In genomic region chr4:91795947-91796346, GRCh38 we compare ENCODE assay signal across 27 cellular contexts.
"Had no signal": no experiment of that assay in that cellular context is flagged by ENCODE, and none has a peak within 500 bp of the region (broad histone marks: within the 10 kb centered on the region; RNA-seq: fewer than 3 reads in every experiment).

No MANE protein-coding gene starts in this region.

- ATAC-seq: stimulated activated effector memory CD8-positive, alpha-beta T cell treated with anti-CD3 and anti-CD28 coated beads, Interleukin-12 subunit alpha, Interleukin-12 subunit beta, amount 100 ng/mL, for 72 hours; stimulated activated memory B cell treated with anti-CD40 and anti-IgM and Interleukin-4, amounts not matched to agents 10 μg/mL and 1 μg/mL and 100 μg/mL, for 72 hours; stimulated activated naive B cell treated with anti-CD40 and anti-IgM and Interleukin-4, amounts not matched to agents 10 μg/mL and 1 μg/mL and 100 μg/mL, for 72 hours; stimulated activated naive CD8-positive, alpha-beta T cell treated with anti-CD3 and anti-CD28 coated beads, Interleukin-15, amount 100 ng/mL, for 72 hours; stimulated activated naive CD8-positive, alpha-beta T cell treated with anti-CD3 and anti-CD28 coated beads, Interleukin-15, Interleukin-2, amounts not matched to agents 100 U/mL and 50 U/mL, for 24 hours; upper lobe of right lung had no signal

- FAIRE-seq: urothelium cell line had no signal

- DNase-seq: stimulated activated CD4-positive, alpha-beta T cell treated with anti-CD3 and anti-CD28 coated beads, Interleukin-2, amount 100 ng/mL, for 48 hours; stimulated activated CD4-positive, alpha-beta T cell treated with anti-CD3 and anti-CD28 coated beads, Interleukin-4, amount 100 ng/mL, for 1 hour; stimulated activated CD4-positive, alpha-beta T cell treated with anti-CD3 and anti-CD28 coated beads, Interleukin-4, amount 100 ng/mL, for 24 hours; stimulated activated CD4-positive, alpha-beta T cell treated with anti-CD3 and anti-CD28 coated beads, Interleukin-4, amount 100 ng/mL, for 4 hours; stimulated activated CD8-positive, alpha-beta memory T cell treated with anti-CD3 and anti-CD28 coated beads, Interleukin-4, amount 100 ng/mL, for 48 hours; stimulated activated naive B cell treated with anti-CD40 and anti-IgM and Interleukin-4, amounts not matched to agents 10 μg/mL and 1 μg/mL and 100 μg/mL, for 72 hours; stimulated activated naive CD4-positive, alpha-beta T cell; stimulated activated naive CD4-positive, alpha-beta T cell treated with Interleukin-2 at 50 U/mL for 16 hours; stimulated activated naive CD8-positive, alpha-beta T cell treated with anti-CD3 and anti-CD28 coated beads, Interleukin-15, amount 100 ng/mL, for 72 hours; stimulated activated naive CD8-positive, alpha-beta T cell treated with anti-CD3 and anti-CD28 coated beads, Interleukin-15, Interleukin-2, amounts not matched to agents 100 U/mL and 50 U/mL, for 24 hours; stomach; substantia nigra; testis; thyroid gland; tibial artery; transverse colon; trophoblast cell; upper lobe of right lung; uterus had no signal

- H3K4me3 ChIP-seq: stomach, suprapubic skin, testis, thoracic aorta, thyroid gland, tibial artery, tibial nerve, transverse colon, upper lobe of left lung, upper lobe of right lung, uterus, vagina had no signal

- H3K36me3 ChIP-seq: stomach, suprapubic skin, thoracic aorta, thyroid gland, tibial artery, tibial nerve, transverse colon, upper lobe of left lung, upper lobe of right lung, uterus, vagina had no signal

- H3K4me1 ChIP-seq: stomach, suprapubic skin, testis, thyroid gland, tibial artery, tibial nerve, transverse colon, upper lobe of left lung, upper lobe of right lung, uterus, vagina had no signal

- H3K27ac ChIP-seq: stomach, suprapubic skin, testis, thoracic aorta, thyroid gland, tibial artery, tibial nerve, transverse colon, upper lobe of left lung, upper lobe of right lung, uterus, vagina had no signal

- H3K27me3 ChIP-seq: stomach, suprapubic skin, testis, thyroid gland, tibial artery, tibial nerve, transverse colon, upper lobe of left lung, upper lobe of right lung, uterus, vagina had no signal

- H3K9me3 ChIP-seq: stomach, suprapubic skin, testis, thoracic aorta, thyroid gland, tibial artery, tibial nerve, transverse colon, upper lobe of left lung, upper lobe of right lung, uterus, vagina had no signal
